ENCODE assay signal across 20 cellular contexts in genomic region chr4:37631551-37631950, GRCh38. TPM values are rescaled to one million over a fixed set of nuclear protein-coding genes. Genes with fewer than 3 reads are reported as not detected.
A peak's percentile ranks its signal among the peaks of the same experiment; 100 is the strongest.
DNase-seq lines count a peak whose midpoint lies in the region; TF ChIP-seq lines count a peak whose summit lies in the region.
"Had no signal": no experiment of that assay in that cellular context is flagged by ENCODE, and none has a peak within 500 bp of the region (broad histone marks: within the 10 kb centered on the region; RNA-seq: fewer than 3 reads in every experiment).

No MANE protein-coding gene starts in this region.

- peak overlapping the region; percentile 34 for H3K27ac ChIP-seq in left ventricle myocardium inferior (replicated peaks)
- peak overlapping the region in 3 of 5 donors; percentile 15 to 34 (median 25) for H3K27ac ChIP-seq in stomach
- no peak overlapping the region for H3K27ac ChIP-seq in smooth muscle cell (ENCODE audit: low read depth)
- no peak overlapping the region for H3K27ac ChIP-seq in OCI-LY7 (ENCODE audit: low read depth, low read length, poor library complexity, severe bottlenecking)
- H3K27ac ChIP-seq: hepatocyte, thoracic aorta had no signal

- TF ChIP-seq EP300 in stomach (IDR thresholded peaks at IDR 0.05): no peak

- H3K9me2 ChIP-seq in OCI-LY7 (ENCODE audit: insufficient read depth, low read length): no peaks in the 10 kb centered on the region
- H3K9me2 ChIP-seq: SK-N-SH had no signal

- POLR2A ChIA-PET in OCI-LY7 (lab: Charles Lee): interaction anchor here (0.6 kb wide), 2 partner anchors 18 to 41 kb away, joined by 3 read pairs; no protein-coding TSS in a partner anchor

- no peaks in the 10 kb centered on the region for H4K20me1 ChIP-seq in smooth muscle cell (ENCODE audit: low read depth)
- H4K20me1 ChIP-seq in OCI-LY7 (ENCODE audit: insufficient read depth, low read length): no peaks in the 10 kb centered on the region

- H3F3A ChIP-seq in smooth muscle cell (ENCODE audit: low read depth): no peaks in the 10 kb centered on the region

- H3K4me1 ChIP-seq in left ventricle myocardium inferior (peaks cover 22% of the 10 kb centered on the region), stomach (peaks cover 0 to 11% (median 8%) of the 10 kb centered on the region in 4 donors), smooth muscle cell (ENCODE audit: low read depth) (no peaks in the 10 kb centered on the region), OCI-LY7 (ENCODE audit: insufficient read depth, low read length, poor library complexity, severe bottlenecking) (no peaks in the 10 kb centered on the region)
- H3K4me1 ChIP-seq: Peyer's patch had no signal

- 54 to 74% (median 63%) methylated on average over 2 of the region's 2 CpGs for WGBS in stomach, 5 donors
- WGBS in smooth muscle cell (ENCODE audit: low lambda C conversion rate): 92% methylated on average over 2 of the region's 2 CpGs

- H3K36me3 ChIP-seq in left ventricle myocardium inferior: peaks cover 43% of the 10 kb centered on the region
- H3K36me3 ChIP-seq in stomach: peaks cover 26 to 85% (median 70%) of the 10 kb centered on the region in 4 donors
- no peaks in the 10 kb centered on the region for H3K36me3 ChIP-seq in smooth muscle cell (ENCODE audit: low read depth)
- peaks cover 86% of the 10 kb centered on the region for H3K36me3 ChIP-seq in OCI-LY7 (ENCODE audit: insufficient read depth, low read length)
- H3K36me3 ChIP-seq: thoracic aorta had no signal

- TF ChIP-seq CTCF in cardiac fibroblast (IDR thresholded peaks at IDR 0.05; ENCODE audit: low read depth, low read length) (no peak), left ventricle myocardium inferior (IDR thresholded peaks at IDR 0.05; ENCODE audit: borderline replicate concordance) (no peak), stomach (IDR thresholded peaks at IDR 0.05) (no peak), smooth muscle cell (IDR thresholded peaks at IDR 0.05; ENCODE audit: borderline replicate concordance, insufficient read depth, poor library complexity, severe bottlenecking) (no peak), OCI-LY7 (conservative IDR thresholded peaks at IDR 0.05; ENCODE audit: low read length) (no peak)

- no peak overlapping the region for H3K4me3 ChIP-seq in cardiac fibroblast (replicated peaks in 1 of 2; ENCODE audit: low read depth in 2 of 2, low read length in 2 of 2)
- H3K4me3 ChIP-seq in left ventricle myocardium inferior: no peak overlapping the region
- no peak overlapping the region for H3K4me3 ChIP-seq in stomach
- no peak overlapping the region for H3K4me3 ChIP-seq in smooth muscle cell
- H3K4me3 ChIP-seq in OCI-LY7 (ENCODE audit: low read depth, low read length, poor library complexity, severe bottlenecking): no peak overlapping the region
- H3K4me3 ChIP-seq: hepatocyte, Peyer's patch, thoracic aorta had no signal

- CTCF ChIA-PET in OCI-LY7 (lab: Charles Lee; ENCODE audit: unreplicated experiment): no interaction called here

- no peaks in the 10 kb centered on the region for H3K27me3 ChIP-seq in left ventricle myocardium inferior (ENCODE audit: low read depth)
- no peaks in the 10 kb centered on the region for H3K27me3 ChIP-seq in stomach
- H3K27me3 ChIP-seq in smooth muscle cell (ENCODE audit: low read depth): no peaks in the 10 kb centered on the region
- H3K27me3 ChIP-seq: hepatocyte, Peyer's patch had no signal

- no peak overlapping the region for H2AFZ ChIP-seq in smooth muscle cell (ENCODE audit: low read depth)
- no peak overlapping the region for H2AFZ ChIP-seq in OCI-LY7 (ENCODE audit: low read length)
- H2AFZ ChIP-seq: hepatocyte had no signal

- H3K9me3 ChIP-seq in left ventricle myocardium inferior (replicated peaks) (no peaks in the 10 kb centered on the region), stomach (no peaks in the 10 kb centered on the region), smooth muscle cell (replicated peaks; ENCODE audit: low read depth) (no peaks in the 10 kb centered on the region), OCI-LY7 (ENCODE audit: low read length) (no peaks in the 10 kb centered on the region)
- H3K9me3 ChIP-seq: Peyer's patch, SK-N-SH, thoracic aorta had no signal

- H3K4me2 ChIP-seq in smooth muscle cell: no peak overlapping the region
- H3K4me2 ChIP-seq in OCI-LY7 (ENCODE audit: low read length): no peak overlapping the region
- H3K4me2 ChIP-seq: hepatocyte, SK-N-SH had no signal

- no peak overlapping the region for H3K9ac ChIP-seq in smooth muscle cell (ENCODE audit: low read depth)
- H3K9ac ChIP-seq: SK-N-SH had no signal

- intact Hi-C loops in left ventricle myocardium inferior (cut with micrococcal nuclease) (no loop called here), stomach (cut with DNase I; ENCODE audit: low total_unique reads) (no loop called here), OCI-LY7 (cut with micrococcal nuclease; ENCODE audit: unreplicated experiment) (no loop called here)

- DNase-seq in GM03348 (ENCODE audit: low spot score) (peak; percentile 55), cardiac fibroblast (ENCODE audit: low read depth in 2 of 2) (peak; percentile 75 to 84), left ventricle myocardium inferior (peak; percentile 62), stomach (peak; percentile 44), smooth muscle cell (lab: John Stamatoyannopoulos, UW; ENCODE audit: unreplicated experiment) (no peak), OCI-LY7 (ENCODE audit: low spot score) (no peak)
- DNase-seq in activated CD4-positive, alpha-beta T cell treated with anti-CD3 and anti-CD28 coated beads for 4 hours: no peak
- DNase-seq in activated CD4-positive, CD25-positive, alpha-beta regulatory T cell treated with anti-CD3 and anti-CD28 coated beads, Interleukin-2, amount 50 U/mL, for 72 hours: no peak
- DNase-seq: activated T-cell treated with anti-CD3 and anti-CD28 coated beads, Interleukin-2, amount 50 U/mL, for 72 hours; caudate nucleus; DND-41; HFFc6; KG1; kidney; NCI-H2029; posterior cingulate gyrus; SK-N-SH had no signal

- no peak for TF ChIP-seq POLR2A in stomach (IDR thresholded peaks at IDR 0.05)

- no TSS peak for BruUV-seq in OCI-LY7 (replicated peaks; lab: Mats Ljungman, UMichigan)

- H3K79me2 ChIP-seq in smooth muscle cell (ENCODE audit: low read depth) (no peaks in the 10 kb centered on the region), OCI-LY7 (ENCODE audit: insufficient read depth, low read depth, low read length) (no peaks in the 10 kb centered on the region)
- H3K79me2 ChIP-seq: hepatocyte had no signal

RNA-seq across cellular contexts. Expression of gene RELL1, which starts 54.6 kb away (rescaled TPM):
- total RNA-seq in left ventricle myocardium inferior: 22.2 TPM
- 100 to 1,000 TPM in 1 of 5 donors, 10 to 100 TPM in 3, 1 to 10 TPM in 1; 2.9 to 113 (median 92.5) TPM for total RNA-seq in stomach
- 1 to 10 TPM; 1.3 to 8.3 (median 2.4) TPM for polyA plus RNA-seq in stomach
- total RNA-seq in smooth muscle cell: 36.3 and 44.5 TPM in 2 replicates
- polyA plus RNA-seq in smooth muscle cell: 3.5 and 5.1 TPM in 2 replicates
- 60.7 and 62.3 TPM in 2 replicates for total RNA-seq in OCI-LY7 (2014; rRNA removed; shearing (Covaris generic))
- 51.6 and 53.5 TPM in 2 replicates for total RNA-seq in OCI-LY7 (2022)

Comparison
In these comparisons a context has a peak if more than half of its experiments do, and no peak if none do; other contexts are left out.
1. DNase-seq: peak in GM03348 (single experiment), cardiac fibroblast (2 of 2), left ventricle myocardium inferior (single experiment) and stomach (single experiment); none in smooth muscle cell (single experiment), activated CD4-positive, alpha-beta T cell treated with anti-CD3 and anti-CD28 coated beads for 4 hours (0 of 2), OCI-LY7 (single experiment) and activated CD4-positive, CD25-positive, alpha-beta regulatory T cell treated with anti-CD3 and anti-CD28 coated beads, Interleukin-2, amount 50 U/mL, for 72 hours (single experiment).
2. H3K27ac ChIP-seq: peak in left ventricle myocardium inferior (single experiment) and stomach (3 of 5); none in smooth muscle cell (single experiment) and OCI-LY7 (single experiment).